ENCODE assay signal across 1 cellular context in genomic region chr16:626787-627457, GRCh38.
TF ChIP-seq lines count a peak whose summit lies in the region.

No MANE protein-coding gene starts in this region.

TF ChIP-seq in H1, 55 proteins besides CTCF, POLR2A, EP300 and RAD21 (continued from another document):
- TF ChIP-seq YY1 (IDR thresholded peaks at IDR 0.05; ENCODE audit: low read depth, low read length) = no peak
- TF ChIP-seq SAP30 (IDR thresholded peaks at IDR 0.05; ENCODE audit: insufficient read depth, insufficient replicate concordance, low read length) = no peak
- TF ChIP-seq ATF2 (IDR thresholded peaks at IDR 0.05; ENCODE audit: low read length) = no peak
- TF ChIP-seq CTBP2 (IDR thresholded peaks at IDR 0.05; ENCODE audit: borderline replicate concordance, insufficient read depth, insufficient read length, low read length) = no peak
- TF ChIP-seq ATF3 (IDR thresholded peaks at IDR 0.05; ENCODE audit: insufficient read depth, low read depth, low read length) = no peak
- TF ChIP-seq SIRT6 (IDR thresholded peaks at IDR 0.05; ENCODE audit: low read length) = no peak
- TF ChIP-seq HDAC6 (IDR thresholded peaks at IDR 0.05; ENCODE audit: low read depth, low read length) = no peak
- no peak for TF ChIP-seq CHD7 (IDR thresholded peaks at IDR 0.05; ENCODE audit: insufficient replicate concordance, low read length)
- no peak for TF ChIP-seq ZNF274 (IDR thresholded peaks at IDR 0.05; ENCODE audit: borderline replicate concordance, extremely low read depth, low read length)
- no peak for TF ChIP-seq JUND (IDR thresholded peaks at IDR 0.05; ENCODE audit: low read length)
- no peak for TF ChIP-seq SP2 (IDR thresholded peaks at IDR 0.05; ENCODE audit: low read length)
TF ChIP-seq in H1: peak in this region for 0.
